In genomic region chr6:137094411-137095008, GRCh38 we compare ENCODE assay signal across 8 cellular contexts. TPM values are rescaled to one million over a fixed set of nuclear protein-coding genes. Genes with fewer than 3 reads are reported as not detected.
A peak's percentile ranks its signal among the peaks of the same experiment; 100 is the strongest.
DNase-seq lines count a peak whose midpoint lies in the region; ATAC-seq and TF ChIP-seq lines count a peak whose summit lies in the region.

No MANE protein-coding gene starts in this region.

- no peak overlapping the region for H3K4me3 Mint-ChIP-seq in osteocyte (ENCODE audit: unreplicated experiment)

- H3K4me1 Mint-ChIP-seq in osteocyte (ENCODE audit: unreplicated experiment), result no peaks in the 10 kb centered on the region

- no peaks in the 10 kb centered on the region for H3K36me3 ChIP-seq in RWPE2 (ENCODE audit: low read depth)
- H3K36me3 ChIP-seq in gastroesophageal sphincter, result no peaks in the 10 kb centered on the region
- no peaks in the 10 kb centered on the region for H3K36me3 ChIP-seq in aorta (ENCODE audit: control insufficient read depth in 1 of 2, insufficient read depth in 2 of 2, low read length in 1 of 2)

- no peak for TF ChIP-seq POLR2A in gastroesophageal sphincter (IDR thresholded peaks at IDR 0.05)

- H3K4me1 ChIP-seq in RWPE2 (ENCODE audit: insufficient read depth, poor library complexity, severe bottlenecking) (no peaks in the 10 kb centered on the region), gastroesophageal sphincter (peaks cover 0 to 7% (median 0%) of the 10 kb centered on the region in 3 donors), aorta (ENCODE audit: control insufficient read depth in 1 of 2, insufficient read depth in 2 of 2, low read length in 2 of 2) (no peaks in the 10 kb centered on the region)

- peak; percentile 67 for DNase-seq in activated CD8-positive, alpha-beta memory T cell treated with anti-CD3 and anti-CD28 coated beads for 24 hours
- no peak for DNase-seq in activated CD8-positive, alpha-beta memory T cell treated with anti-CD3 and anti-CD28 coated beads, Interleukin-2, amount 50 U/mL, for 48 hours
- DNase-seq in RWPE2 (ENCODE audit: low spot score), result no peak
- peak; percentile 20 for DNase-seq in activated effector memory CD4-positive, alpha-beta T cell treated with Interleukin-2 at 50 U/mL for 16 hours
- DNase-seq in osteocyte (ENCODE audit: extremely low spot score, unreplicated experiment), result no peak
- DNase-seq in aorta, result peak in 1 of 2 donors; percentile 53

- H3K27me3 Mint-ChIP-seq in osteocyte (ENCODE audit: unreplicated experiment), result peaks cover 38% of the 10 kb centered on the region

- intact Hi-C loops in aorta (cut with DNase I), result loop anchor here (5.0 to 10.0 kb wide), 4 partner anchors 218 to 550 kb away; no protein-coding TSS in a partner anchor

- no peaks in the 10 kb centered on the region for H3K36me3 Mint-ChIP-seq in osteocyte (ENCODE audit: unreplicated experiment)

- 29 to 32% methylated on average over 5 of the region's 5 CpGs for WGBS in gastroesophageal sphincter (ENCODE audit: low coverage in 1 of 2), 2 donors
- 33 to 36% methylated on average over 5 of the region's 5 CpGs for WGBS in aorta, 2 donors

- TF ChIP-seq CTCF in RWPE2 (IDR thresholded peaks at IDR 0.05; ENCODE audit: poor library complexity, severe bottlenecking), result peak; percentile 86
- TF ChIP-seq CTCF in gastroesophageal sphincter (IDR thresholded peaks at IDR 0.05), result peak; percentile 45 to 78 (median 66)
- peak; percentile 74 for TF ChIP-seq CTCF in osteocyte (IDR thresholded peaks at IDR 0.05)

- H3K4me3 ChIP-seq in RWPE2 (ENCODE audit: severe bottlenecking), result no peak overlapping the region
- H3K4me3 ChIP-seq in gastroesophageal sphincter, result no peak overlapping the region
- H3K4me3 ChIP-seq in aorta (ENCODE audit: low read length in 2 of 2), result no peak overlapping the region

- H3K27ac ChIP-seq in RWPE2 (ENCODE audit: poor library complexity, severe bottlenecking), result no peak overlapping the region
- H3K27ac ChIP-seq in gastroesophageal sphincter, result no peak overlapping the region
- no peak overlapping the region for H3K27ac ChIP-seq in aorta (ENCODE audit: low read depth in 1 of 2, low read length in 2 of 2)

- TF ChIP-seq RAD21 in Ishikawa (IDR thresholded peaks at IDR 0.05; ENCODE audit: low read depth), result peak; percentile 84

- H3K27me3 ChIP-seq in RWPE2 (ENCODE audit: insufficient read depth, poor library complexity, severe bottlenecking), result no peaks in the 10 kb centered on the region
- H3K27me3 ChIP-seq in gastroesophageal sphincter, result peaks cover 5% of the 10 kb centered on the region
- H3K27me3 ChIP-seq in aorta (ENCODE audit: control insufficient read depth in 1 of 2, insufficient read depth in 2 of 2, low read length in 1 of 2), result no peaks in the 10 kb centered on the region

- H3K9me3 ChIP-seq in RWPE2 (ENCODE audit: severe bottlenecking) (no peaks in the 10 kb centered on the region), gastroesophageal sphincter (no peaks in the 10 kb centered on the region), aorta (ENCODE audit: control insufficient read depth, low read length) (no peaks in the 10 kb centered on the region)

- TF ChIP-seq EP300 in Ishikawa (IDR thresholded peaks at IDR 0.05; ENCODE audit: borderline replicate concordance), result no peak
- no peak for TF ChIP-seq EP300 in gastroesophageal sphincter (IDR thresholded peaks at IDR 0.05)

- H3K27ac Mint-ChIP-seq in osteocyte (ENCODE audit: unreplicated experiment), result no peak overlapping the region

- no peaks in the 10 kb centered on the region for H3K9me3 Mint-ChIP-seq in osteocyte (ENCODE audit: unreplicated experiment)

- ATAC-seq in RWPE2 (ENCODE audit: low read depth) (peak; percentile 77), gastroesophageal sphincter (peak; percentile 87), aorta (ENCODE audit: low FRiP score) (peak; percentile 72)

TF ChIP-seq in Ishikawa, 13 proteins besides CTCF, POLR2A, EP300 and RAD21:
- TF ChIP-seq CREB1 (IDR thresholded peaks at IDR 0.05; ENCODE audit: low read depth), result no peak
- no peak for TF ChIP-seq REST (IDR thresholded peaks at IDR 0.05; ENCODE audit: low read depth)
- no peak for TF ChIP-seq TAF1 (IDR thresholded peaks at IDR 0.05; ENCODE audit: low read depth)
- TF ChIP-seq YY1 (IDR thresholded peaks at IDR 0.05; ENCODE audit: low read depth), result no peak
- no peak for TF ChIP-seq NFIC (IDR thresholded peaks at IDR 0.05)

RNA-seq across cellular contexts. Expression of gene IL20RA, which starts 49.7 kb away (rescaled TPM):
- total RNA-seq in gastroesophageal sphincter, result 1 to 10 TPM; 2.0 to 3.3 (median 2.3) TPM
- total RNA-seq in osteocyte, result not detected in 2 replicates
- under 1 TPM in 1 of 2 donors, not detected in 1; 0.39 TPM for total RNA-seq in aorta
- not detected for polyA plus RNA-seq in aorta

Comparison
In these comparisons a context has a peak if more than half of its experiments do, and no peak if none do; other contexts are left out.
1. DNase-seq: peak in activated CD8-positive, alpha-beta memory T cell treated with anti-CD3 and anti-CD28 coated beads for 24 hours (single experiment) and activated effector memory CD4-positive, alpha-beta T cell treated with Interleukin-2 at 50 U/mL for 16 hours (single experiment); none in activated CD8-positive, alpha-beta memory T cell treated with anti-CD3 and anti-CD28 coated beads, Interleukin-2, amount 50 U/mL, for 48 hours (single experiment), RWPE2 (single experiment) and osteocyte (single experiment).
2. Peak in every context shown above with its lines, with median percentiles within 50 percentile points of each other: ATAC-seq and CTCF ChIP-seq.